Comparison of ENCODE assay signal across 6 cellular contexts in genomic region chr16:67538666-67539101, GRCh38. TPM values are rescaled to one million over a fixed set of nuclear protein-coding genes. Genes with fewer than 3 reads are reported as not detected.
DNase-seq lines count a peak whose midpoint lies in the region; ATAC-seq and TF ChIP-seq lines count a peak whose summit lies in the region.

No MANE protein-coding gene starts in this region.

- peaks cover 29% of the 10 kb centered on the region for H3K36me3 Mint-ChIP-seq in nephron progenitor cell (ENCODE audit: low read depth)

- H3K4me3 Mint-ChIP-seq in nephron progenitor cell: peak overlapping the region; percentile 66

- DNase-seq in GM12865 (ENCODE audit: low read depth): no peak
- DNase-seq in body of pancreas: no peak
- no peak for DNase-seq in nephron progenitor cell
- no peak for DNase-seq in NCI-H2081 (lab: John Stamatoyannopoulos, UW)
- DNase-seq in stimulated activated CD8-positive, alpha-beta memory T cell treated with anti-CD3 and anti-CD28 coated beads, Interleukin-4, amount 100 ng/mL, for 48 hours: no peak
- DNase-seq in NCI-H1092 treated with DMSO at 0.1 percent for 48 hours (lab: John Stamatoyannopoulos, UW): no peak

- H3K27me3 Mint-ChIP-seq in nephron progenitor cell (ENCODE audit: low read depth, poor library complexity): peaks cover 69% of the 10 kb centered on the region

- peak overlapping the region in 3 of 4 donors; percentile 64 to 74 (median 64) for H3K27ac ChIP-seq in body of pancreas

- no peak for ATAC-seq in body of pancreas

- H3K9me3 Mint-ChIP-seq in nephron progenitor cell: no peaks in the 10 kb centered on the region

- no peaks in the 10 kb centered on the region for H3K27me3 ChIP-seq in body of pancreas

- no peaks in the 10 kb centered on the region for H3K36me3 ChIP-seq in body of pancreas (replicated peaks in 1 of 2; ENCODE audit: insufficient read depth in 1 of 2, low read depth in 2 of 2)

- peaks cover 20% of the 10 kb centered on the region for H3K4me1 Mint-ChIP-seq in nephron progenitor cell

- H3K9me3 ChIP-seq in body of pancreas: no peaks in the 10 kb centered on the region

- H3K27ac Mint-ChIP-seq in nephron progenitor cell: no peak overlapping the region

- peaks cover 65% of the 10 kb centered on the region for H3K4me1 ChIP-seq in body of pancreas

- 21 to 56% methylated on average over 5 to 18 of the region's 23 CpGs for WGBS in body of pancreas, 2 donors

- intact Hi-C loops in body of pancreas (cut with DNase I): no loop called here

- TF ChIP-seq CTCF in GM12865 (IDR thresholded peaks at IDR 0.05; ENCODE audit: insufficient read depth, low read depth, low read length, missing control alignments) (no peak), body of pancreas (IDR thresholded peaks at IDR 0.05) (no peak), nephron progenitor cell (IDR thresholded peaks at IDR 0.05) (no peak)

- no peak for TF ChIP-seq POLR2A in body of pancreas (IDR thresholded peaks at IDR 0.05)

- H3K4me3 ChIP-seq in GM12865 (ENCODE audit: low read depth, low read length) (peak overlapping the region; percentile 66), body of pancreas (no peak overlapping the region)

RNA-seq across cellular contexts. Expression of gene RIPOR1, which starts 10.1 kb away (rescaled TPM):
- 10 to 100 TPM; 37.9 to 62.6 TPM for total RNA-seq in body of pancreas

RNA-seq across cellular contexts. Expression of gene CTCF, which starts 23.6 kb away (rescaled TPM):
- total RNA-seq in body of pancreas: 10 to 100 TPM; 24.4 to 33.0 TPM

RNA-seq across cellular contexts. Expression of gene AGRP, which starts 55.3 kb away (rescaled TPM):
- total RNA-seq in body of pancreas: not detected

RNA-seq across cellular contexts. Expression of gene ATP6V0D1, which starts 57.7 kb away (rescaled TPM):
- 100 to 1,000 TPM in 1 of 2 donors, 10 to 100 TPM in 1; 53.7 to 102 TPM for total RNA-seq in body of pancreas
